In genomic region chr2:9877726-9878125, GRCh38 we compare ENCODE assay signal across 2 cellular contexts.
TF ChIP-seq lines count a peak whose summit lies in the region.

No MANE protein-coding gene starts in this region.

TF ChIP-seq in GM23338, 12 proteins besides CTCF, POLR2A, EP300 and RAD21 (continued from another document):
- TF ChIP-seq, protein P1, sequence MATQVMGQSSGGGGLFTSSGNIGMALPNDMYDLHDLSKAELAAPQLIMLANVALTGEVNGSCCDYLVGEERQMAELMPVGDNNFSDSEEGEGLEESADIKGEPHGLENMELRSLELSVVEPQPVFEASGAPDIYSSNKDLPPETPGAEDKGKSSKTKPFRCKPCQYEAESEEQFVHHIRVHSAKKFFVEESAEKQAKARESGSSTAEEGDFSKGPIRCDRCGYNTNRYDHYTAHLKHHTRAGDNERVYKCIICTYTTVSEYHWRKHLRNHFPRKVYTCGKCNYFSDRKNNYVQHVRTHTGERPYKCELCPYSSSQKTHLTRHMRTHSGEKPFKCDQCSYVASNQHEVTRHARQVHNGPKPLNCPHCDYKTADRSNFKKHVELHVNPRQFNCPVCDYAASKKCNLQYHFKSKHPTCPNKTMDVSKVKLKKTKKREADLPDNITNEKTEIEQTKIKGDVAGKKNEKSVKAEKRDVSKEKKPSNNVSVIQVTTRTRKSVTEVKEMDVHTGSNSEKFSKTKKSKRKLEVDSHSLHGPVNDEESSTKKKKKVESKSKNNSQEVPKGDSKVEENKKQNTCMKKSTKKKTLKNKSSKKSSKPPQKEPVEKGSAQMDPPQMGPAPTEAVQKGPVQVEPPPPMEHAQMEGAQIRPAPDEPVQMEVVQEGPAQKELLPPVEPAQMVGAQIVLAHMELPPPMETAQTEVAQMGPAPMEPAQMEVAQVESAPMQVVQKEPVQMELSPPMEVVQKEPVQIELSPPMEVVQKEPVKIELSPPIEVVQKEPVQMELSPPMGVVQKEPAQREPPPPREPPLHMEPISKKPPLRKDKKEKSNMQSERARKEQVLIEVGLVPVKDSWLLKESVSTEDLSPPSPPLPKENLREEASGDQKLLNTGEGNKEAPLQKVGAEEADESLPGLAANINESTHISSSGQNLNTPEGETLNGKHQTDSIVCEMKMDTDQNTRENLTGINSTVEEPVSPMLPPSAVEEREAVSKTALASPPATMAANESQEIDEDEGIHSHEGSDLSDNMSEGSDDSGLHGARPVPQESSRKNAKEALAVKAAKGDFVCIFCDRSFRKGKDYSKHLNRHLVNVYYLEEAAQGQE (IDR thresholded peaks at IDR 0.05; ENCODE audit: unreplicated experiment), result no peak
- TF ChIP-seq ZNF462 (CRISPR knock-in tag; IDR thresholded peaks at IDR 0.05), result no peak
- TF ChIP-seq, protein P2, sequence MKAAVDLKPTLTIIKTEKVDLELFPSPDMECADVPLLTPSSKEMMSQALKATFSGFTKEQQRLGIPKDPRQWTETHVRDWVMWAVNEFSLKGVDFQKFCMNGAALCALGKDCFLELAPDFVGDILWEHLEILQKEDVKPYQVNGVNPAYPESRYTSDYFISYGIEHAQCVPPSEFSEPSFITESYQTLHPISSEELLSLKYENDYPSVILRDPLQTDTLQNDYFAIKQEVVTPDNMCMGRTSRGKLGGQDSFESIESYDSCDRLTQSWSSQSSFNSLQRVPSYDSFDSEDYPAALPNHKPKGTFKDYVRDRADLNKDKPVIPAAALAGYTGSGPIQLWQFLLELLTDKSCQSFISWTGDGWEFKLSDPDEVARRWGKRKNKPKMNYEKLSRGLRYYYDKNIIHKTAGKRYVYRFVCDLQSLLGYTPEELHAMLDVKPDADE (IDR thresholded peaks at IDR 0.05), result no peak
- no peak for TF ChIP-seq STAT1 (IDR thresholded peaks at IDR 0.05; ENCODE audit: unreplicated experiment)

TF ChIP-seq in WTC11, 78 proteins besides CTCF, POLR2A, EP300 and RAD21 (continued from another document):
- no peak for TF ChIP-seq CREB1 (CRISPR knock-in tag; IDR thresholded peaks at IDR 0.05)
- no peak for TF ChIP-seq OVOL2 (CRISPR knock-in tag; IDR thresholded peaks at IDR 0.05; ENCODE audit: borderline replicate concordance)
- TF ChIP-seq GTF2I (CRISPR knock-in tag; conservative IDR thresholded peaks at IDR 0.05), result no peak
- TF ChIP-seq, protein P3, sequence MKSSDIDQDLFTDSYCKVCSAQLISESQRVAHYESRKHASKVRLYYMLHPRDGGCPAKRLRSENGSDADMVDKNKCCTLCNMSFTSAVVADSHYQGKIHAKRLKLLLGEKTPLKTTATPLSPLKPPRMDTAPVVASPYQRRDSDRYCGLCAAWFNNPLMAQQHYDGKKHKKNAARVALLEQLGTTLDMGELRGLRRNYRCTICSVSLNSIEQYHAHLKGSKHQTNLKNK (CRISPR knock-in tag; IDR thresholded peaks at IDR 0.05), result no peak
- TF ChIP-seq, protein P4, sequence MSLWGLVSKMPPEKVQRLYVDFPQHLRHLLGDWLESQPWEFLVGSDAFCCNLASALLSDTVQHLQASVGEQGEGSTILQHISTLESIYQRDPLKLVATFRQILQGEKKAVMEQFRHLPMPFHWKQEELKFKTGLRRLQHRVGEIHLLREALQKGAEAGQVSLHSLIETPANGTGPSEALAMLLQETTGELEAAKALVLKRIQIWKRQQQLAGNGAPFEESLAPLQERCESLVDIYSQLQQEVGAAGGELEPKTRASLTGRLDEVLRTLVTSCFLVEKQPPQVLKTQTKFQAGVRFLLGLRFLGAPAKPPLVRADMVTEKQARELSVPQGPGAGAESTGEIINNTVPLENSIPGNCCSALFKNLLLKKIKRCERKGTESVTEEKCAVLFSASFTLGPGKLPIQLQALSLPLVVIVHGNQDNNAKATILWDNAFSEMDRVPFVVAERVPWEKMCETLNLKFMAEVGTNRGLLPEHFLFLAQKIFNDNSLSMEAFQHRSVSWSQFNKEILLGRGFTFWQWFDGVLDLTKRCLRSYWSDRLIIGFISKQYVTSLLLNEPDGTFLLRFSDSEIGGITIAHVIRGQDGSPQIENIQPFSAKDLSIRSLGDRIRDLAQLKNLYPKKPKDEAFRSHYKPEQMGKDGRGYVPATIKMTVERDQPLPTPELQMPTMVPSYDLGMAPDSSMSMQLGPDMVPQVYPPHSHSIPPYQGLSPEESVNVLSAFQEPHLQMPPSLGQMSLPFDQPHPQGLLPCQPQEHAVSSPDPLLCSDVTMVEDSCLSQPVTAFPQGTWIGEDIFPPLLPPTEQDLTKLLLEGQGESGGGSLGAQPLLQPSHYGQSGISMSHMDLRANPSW (CRISPR knock-in tag; conservative IDR thresholded peaks at IDR 0.05; ENCODE audit: low read depth), result no peak
- no peak for TF ChIP-seq ZNF423 (CRISPR knock-in tag; IDR thresholded peaks at IDR 0.05)
- no peak for TF ChIP-seq ATF1 (CRISPR knock-in tag; IDR thresholded peaks at IDR 0.05)
- no peak for TF ChIP-seq ZNF232 (CRISPR knock-in tag; IDR thresholded peaks at IDR 0.05)
